8 cellular contexts compared by ENCODE assay signal in the genomic region with DNA sequence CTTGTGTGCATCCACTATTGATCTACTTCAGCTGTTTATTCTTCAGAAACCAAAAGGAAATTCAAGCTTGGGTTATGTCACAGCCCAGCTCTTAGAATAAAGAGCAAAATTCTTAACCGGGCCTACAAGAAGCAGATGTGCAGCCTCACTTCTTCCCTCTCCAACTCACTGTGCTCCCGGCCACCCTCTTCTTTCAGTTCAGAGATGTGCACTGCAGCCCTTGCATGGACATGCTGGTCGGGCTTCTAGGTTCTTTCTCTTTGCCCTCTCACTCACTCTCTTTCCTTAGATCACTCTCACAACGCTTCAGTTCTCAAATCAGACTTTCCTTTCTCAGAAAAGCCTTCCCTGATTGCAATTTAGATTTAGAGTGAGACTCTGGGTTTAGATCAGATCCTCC.
DNase-seq lines count a peak whose midpoint lies in the region; ATAC-seq, FAIRE-seq and TF ChIP-seq lines count a peak whose summit lies in the region.

No MANE protein-coding gene starts in this region.

- no peak for FAIRE-seq in HepG2 (lab: Jason Lieb, UNC)

- H3K4me1 ChIP-seq in HepG2 (ENCODE audit: insufficient read depth, low read length) = no peaks in the 10 kb centered on the region
- no peaks in the 10 kb centered on the region for H3K4me1 ChIP-seq in right lobe of liver
- H3K4me1 ChIP-seq in hepatocyte (ENCODE audit: insufficient read depth) = peaks cover 9% of the 10 kb centered on the region
- H3K4me1 ChIP-seq in vagina = no peaks in the 10 kb centered on the region

- H3K27me3 Mint-ChIP-seq in activated T-helper 1 cell treated with anti-CD3 and anti-CD28 coated beads, Interleukin-12 subunit alpha, Interleukin-12 subunit beta, Interleukin-2, Interleukin-4 antibody, amounts not matched to agents 30 ng/mL and 10 ng/mL and 1 ng/mL, durations not matched to agents 14 hours and 24 hours and 36 hours (ENCODE audit: insufficient read depth) = no peaks in the 10 kb centered on the region
- no peaks in the 10 kb centered on the region for H3K27me3 Mint-ChIP-seq in natural killer cell (ENCODE audit: low read depth in 2 of 2)

- H3K27me3 ChIP-seq in HepG2 (ENCODE audit: control insufficient read depth in 1 of 2, insufficient read depth in 2 of 2, low read length in 2 of 2) = peaks cover 0 to 5% of the 10 kb centered on the region in 2 experiments; a peak in 1 of 5 replicates
- no peaks in the 10 kb centered on the region for H3K27me3 ChIP-seq in right lobe of liver
- no peaks in the 10 kb centered on the region for H3K27me3 ChIP-seq in hepatocyte
- H3K27me3 ChIP-seq in vagina = no peaks in the 10 kb centered on the region

- H3K36me3 Mint-ChIP-seq in activated T-helper 1 cell treated with anti-CD3 and anti-CD28 coated beads, Interleukin-12 subunit alpha, Interleukin-12 subunit beta, Interleukin-2, Interleukin-4 antibody, amounts not matched to agents 30 ng/mL and 10 ng/mL and 1 ng/mL, durations not matched to agents 14 hours and 24 hours and 36 hours (ENCODE audit: low read depth) = no peaks in the 10 kb centered on the region
- no peaks in the 10 kb centered on the region for H3K36me3 Mint-ChIP-seq in natural killer cell

- in situ Hi-C loops in HepG2 (cut with HindIII; ENCODE audit: extremely low pct_ligation_motif_present, low pct_unique_long_range_greater_than_20kb) = no loop called here

- H3K4me2 ChIP-seq in HepG2 (ENCODE audit: low read depth, low read length) (no peak overlapping the region), hepatocyte (peak overlapping the region; percentile 58)

- no peak for TF ChIP-seq EP300 in HepG2 (IDR thresholded peaks at IDR 0.05; ENCODE audit: low read depth in 2 of 2, low read length in 2 of 2)
- no peak for TF ChIP-seq EP300 in HepG2 (CRISPR knock-in tag; IDR thresholded peaks at IDR 0.05; ENCODE audit: borderline replicate concordance)

- no peak for TF ChIP-seq POLR2A in HepG2 (IDR thresholded peaks at IDR 0.05; ENCODE audit: insufficient read depth in 1 of 2, low read depth in 2 of 2, low read length in 2 of 2)
- TF ChIP-seq POLR2A in right lobe of liver (IDR thresholded peaks at IDR 0.05) = no peak
- TF ChIP-seq POLR2A in vagina (IDR thresholded peaks at IDR 0.05) = no peak

- intact Hi-C loops in HepG2 (cut with micrococcal nuclease; ENCODE audit: unreplicated experiment) = no loop called here
- intact Hi-C loops in right lobe of liver (cut with DNase I) = no loop called here
- intact Hi-C loops in activated T-helper 1 cell treated with anti-CD3 and anti-CD28 coated beads, Interleukin-12 subunit alpha, Interleukin-12 subunit beta, Interleukin-2, Interleukin-4 antibody, amounts not matched to agents 30 ng/mL and 10 ng/mL and 1 ng/mL, durations not matched to agents 14 hours and 24 hours and 36 hours (cut with micrococcal nuclease) = loop anchor here (5.0 kb wide), 3 partner anchors 104 to 154 kb away; no protein-coding TSS in a partner anchor
- intact Hi-C loops in vagina (cut with DNase I) = no loop called here
- intact Hi-C loops in natural killer cell (cut with micrococcal nuclease) = no loop called here

- BruUV-seq in HepG2 (replicated peaks; lab: Mats Ljungman, UMichigan) = no TSS peak

- H3K36me3 ChIP-seq in HepG2 (replicated peaks in 1 of 2; ENCODE audit: control insufficient read depth in 1 of 2, insufficient read depth in 2 of 2, low read length in 2 of 2) (no peaks in the 10 kb centered on the region), right lobe of liver (no peaks in the 10 kb centered on the region), hepatocyte (replicated peaks; ENCODE audit: insufficient read depth, low read depth) (no peaks in the 10 kb centered on the region), vagina (no peaks in the 10 kb centered on the region)

- no peak for TF ChIP-seq RAD21 in HepG2 (CRISPR knock-in tag; IDR thresholded peaks at IDR 0.05)

- H4K20me1 ChIP-seq in HepG2 (ENCODE audit: insufficient read depth, low read length) (no peaks in the 10 kb centered on the region), hepatocyte (ENCODE audit: insufficient read depth, poor library complexity, severe bottlenecking) (no peaks in the 10 kb centered on the region)

- H3K27ac Mint-ChIP-seq in activated T-helper 1 cell treated with anti-CD3 and anti-CD28 coated beads, Interleukin-12 subunit alpha, Interleukin-12 subunit beta, Interleukin-2, Interleukin-4 antibody, amounts not matched to agents 30 ng/mL and 10 ng/mL and 1 ng/mL, durations not matched to agents 14 hours and 24 hours and 36 hours = peak overlapping the region; percentile 49
- H3K27ac Mint-ChIP-seq in natural killer cell = no peak overlapping the region

- no peaks in the 10 kb centered on the region for H3K79me2 ChIP-seq in HepG2 (ENCODE audit: insufficient read depth, low read length)
- no peaks in the 10 kb centered on the region for H3K79me2 ChIP-seq in hepatocyte

- no peaks in the 10 kb centered on the region for H3K9me2 ChIP-seq in hepatocyte (replicated peaks; ENCODE audit: insufficient read depth)

- no peak overlapping the region for H2AFZ ChIP-seq in HepG2 (ENCODE audit: low read length)
- H2AFZ ChIP-seq in hepatocyte = peak overlapping the region; percentile 48

- H3K4me1 Mint-ChIP-seq in activated T-helper 1 cell treated with anti-CD3 and anti-CD28 coated beads, Interleukin-12 subunit alpha, Interleukin-12 subunit beta, Interleukin-2, Interleukin-4 antibody, amounts not matched to agents 30 ng/mL and 10 ng/mL and 1 ng/mL, durations not matched to agents 14 hours and 24 hours and 36 hours (ENCODE audit: low read depth) = peaks cover 20% of the 10 kb centered on the region
- H3K4me1 Mint-ChIP-seq in natural killer cell = no peaks in the 10 kb centered on the region

- no peaks in the 10 kb centered on the region for H3K9me3 Mint-ChIP-seq in activated T-helper 1 cell treated with anti-CD3 and anti-CD28 coated beads, Interleukin-12 subunit alpha, Interleukin-12 subunit beta, Interleukin-2, Interleukin-4 antibody, amounts not matched to agents 30 ng/mL and 10 ng/mL and 1 ng/mL, durations not matched to agents 14 hours and 24 hours and 36 hours
- no peaks in the 10 kb centered on the region for H3K9me3 Mint-ChIP-seq in natural killer cell

- CTCF ChIA-PET in HepG2 (lab: Yijun Ruan, JAX; ENCODE audit: low intra/inter-chr PET ratio, low total read pairs) = no interaction called here

- WGBS in HepG2 (ENCODE audit: low lambda C conversion rate) = 17% methylated on average over 4 of the region's 4 CpGs
- WGBS in right lobe of liver (ENCODE audit: insufficient coverage, low coverage, low lambda C conversion rate, missing lambda C conversion rate) = 74% methylated on average over 4 of the region's 4 CpGs
- WGBS in hepatocyte (ENCODE audit: low lambda C conversion rate, missing lambda C conversion rate) = 50% methylated on average over 4 of the region's 4 CpGs

- H3K9me3 ChIP-seq in HepG2 (ENCODE audit: low read length) (no peaks in the 10 kb centered on the region), right lobe of liver (no peaks in the 10 kb centered on the region), hepatocyte (ENCODE audit: low read depth) (no peaks in the 10 kb centered on the region), vagina (no peaks in the 10 kb centered on the region)

- ATAC-seq in HepG2 (peak; percentile 55; the same call in 2 of the 3 replicates), right lobe of liver (no peak), natural killer cell (no peak), GM19035 (IDR thresholded peaks at IDR 0.05; ENCODE audit: unreplicated experiment) (no peak)

- no peak overlapping the region for H3K9ac ChIP-seq in HepG2 (ENCODE audit: insufficient read depth, low read depth, low read length)

- peak overlapping the region; percentile 38 for H3K4me3 Mint-ChIP-seq in activated T-helper 1 cell treated with anti-CD3 and anti-CD28 coated beads, Interleukin-12 subunit alpha, Interleukin-12 subunit beta, Interleukin-2, Interleukin-4 antibody, amounts not matched to agents 30 ng/mL and 10 ng/mL and 1 ng/mL, durations not matched to agents 14 hours and 24 hours and 36 hours
- H3K4me3 Mint-ChIP-seq in natural killer cell = no peak overlapping the region

- POLR2A ChIA-PET in HepG2 (lab: Yijun Ruan, JAX) = no interaction called here

- TF ChIP-seq CTCF in HepG2 (CRISPR knock-in tag; IDR thresholded peaks at IDR 0.05) = no peak
- no peak for TF ChIP-seq CTCF in right lobe of liver (IDR thresholded peaks at IDR 0.05)
- no peak for TF ChIP-seq CTCF in hepatocyte (IDR thresholded peaks at IDR 0.05; ENCODE audit: poor library complexity)
- TF ChIP-seq CTCF in vagina (IDR thresholded peaks at IDR 0.05) = no peak
- no peak for TF ChIP-seq CTCF in natural killer cell (IDR thresholded peaks at IDR 0.05)

- H3K27ac ChIP-seq in HepG2 (ENCODE audit: extremely low read length, insufficient read depth, low read length) = no peak overlapping the region
- H3K27ac ChIP-seq in right lobe of liver = no peak overlapping the region
- H3K27ac ChIP-seq in hepatocyte = peak overlapping the region; percentile 43
- peak overlapping the region; percentile 18 for H3K27ac ChIP-seq in vagina

- DNase-seq in HepG2 (ENCODE audit: low spot score) = no peak
- DNase-seq in right lobe of liver = no peak
- DNase-seq in activated T-helper 1 cell treated with anti-CD3 and anti-CD28 coated beads, Interleukin-12 subunit alpha, Interleukin-12 subunit beta, Interleukin-2, Interleukin-4 antibody, amounts not matched to agents 30 ng/mL and 10 ng/mL and 1 ng/mL, durations not matched to agents 14 hours and 24 hours and 36 hours (ENCODE audit: low spot score) = no peak
- DNase-seq in hepatocyte (ENCODE audit: low spot score) = peak; percentile 11
- DNase-seq in vagina (ENCODE audit: extremely low spot score in 2 of 2) = no peak
- DNase-seq in UCSD-AML1 (lab: John Stamatoyannopoulos, UW; ENCODE audit: unreplicated experiment) = no peak
- no peak for DNase-seq in natural killer cell

- H3K4me3 ChIP-seq in HepG2 (replicated peaks in 1 of 3; ENCODE audit: insufficient read depth in 1 of 3, low read depth in 2 of 3, low read length in 3 of 3) (no peak overlapping the region), right lobe of liver (no peak overlapping the region), hepatocyte (no peak overlapping the region), vagina (no peak overlapping the region)

TF ChIP-seq in HepG2, 621 proteins besides CTCF, POLR2A, EP300 and RAD21 (continues in another document):
- TF ChIP-seq, protein P1, sequence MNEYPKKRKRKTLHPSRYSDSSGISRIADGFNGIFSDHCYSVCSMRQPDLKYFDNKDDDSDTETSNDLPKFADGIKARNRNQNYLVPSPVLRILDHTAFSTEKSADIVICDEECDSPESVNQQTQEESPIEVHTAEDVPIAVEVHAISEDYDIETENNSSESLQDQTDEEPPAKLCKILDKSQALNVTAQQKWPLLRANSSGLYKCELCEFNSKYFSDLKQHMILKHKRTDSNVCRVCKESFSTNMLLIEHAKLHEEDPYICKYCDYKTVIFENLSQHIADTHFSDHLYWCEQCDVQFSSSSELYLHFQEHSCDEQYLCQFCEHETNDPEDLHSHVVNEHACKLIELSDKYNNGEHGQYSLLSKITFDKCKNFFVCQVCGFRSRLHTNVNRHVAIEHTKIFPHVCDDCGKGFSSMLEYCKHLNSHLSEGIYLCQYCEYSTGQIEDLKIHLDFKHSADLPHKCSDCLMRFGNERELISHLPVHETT (CRISPR knock-in tag; conservative IDR thresholded peaks at IDR 0.05) = no peak
- TF ChIP-seq ZNF557 (CRISPR knock-in tag; IDR thresholded peaks at IDR 0.05) (no peak), RARA (CRISPR knock-in tag; IDR thresholded peaks at IDR 0.05) (no peak), ZNF230 (CRISPR knock-in tag; IDR thresholded peaks at IDR 0.05) (no peak), ZNF776 (CRISPR knock-in tag; IDR thresholded peaks at IDR 0.05) (no peak)

Comparison
In these comparisons a context has a peak if more than half of its experiments do, and no peak if none do; other contexts are left out.
1. H3K27ac ChIP-seq: peak in hepatocyte (single experiment) and vagina (single experiment); none in HepG2 (single experiment) and right lobe of liver (0 of 3).